Comparison of ENCODE assay signal across 8 cellular contexts in the genomic region with DNA sequence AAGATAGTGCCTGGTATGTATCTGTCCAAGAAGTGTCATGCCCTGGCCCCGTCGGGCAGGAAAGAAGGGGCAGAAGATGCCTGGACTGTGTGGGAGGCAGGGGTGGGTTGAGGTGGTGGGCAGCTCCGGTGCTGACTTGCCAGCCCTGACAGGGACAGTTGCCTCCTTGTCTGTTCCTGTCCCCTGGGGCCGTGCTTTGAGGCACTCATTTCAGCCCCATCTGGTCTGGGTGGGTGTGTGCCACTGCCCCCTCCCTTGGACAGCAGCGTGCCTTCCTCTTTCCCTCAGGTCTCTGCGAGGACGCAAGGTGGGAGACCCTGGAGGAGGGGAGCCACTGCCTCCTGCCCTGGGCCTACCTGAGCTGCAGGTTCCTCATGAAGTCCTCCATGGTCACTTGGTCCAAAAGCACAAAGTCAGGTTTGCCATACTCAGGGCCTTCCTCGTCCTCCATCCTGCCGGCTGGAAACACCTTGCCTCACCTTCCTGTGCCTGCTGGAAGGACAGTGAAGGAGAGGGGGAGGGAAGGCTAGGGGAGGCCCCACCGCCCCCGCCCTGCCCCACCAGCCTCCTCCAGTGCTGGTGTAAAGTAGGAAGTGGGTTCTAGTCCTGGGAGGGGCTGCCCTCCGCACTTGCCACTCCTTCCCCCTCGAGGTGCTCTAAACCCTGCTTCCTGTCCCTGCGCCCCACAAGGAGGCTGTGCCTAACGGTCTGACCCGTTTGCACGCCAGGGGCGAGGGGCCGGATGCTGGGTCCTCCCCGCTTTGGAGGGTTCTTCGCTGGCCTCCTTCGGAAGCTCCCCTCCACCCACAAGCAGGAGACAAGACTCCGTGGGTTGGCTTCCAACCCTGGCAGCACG. TPM values are rescaled to one million over a fixed set of nuclear protein-coding genes. Genes with fewer than 3 reads are reported as not detected.
DNase-seq lines count a peak whose midpoint lies in the region; FAIRE-seq and TF ChIP-seq lines count a peak whose summit lies in the region.

Gene MYO1G (minus strand): TSS at position 505 of the 856 bp plus-strand sequence. CDS start 54 bp downstream, at position 451.

- H3K27ac ChIP-seq in GM23248 (peak within 1 kb of the TSS; percentile 49), kidney (ENCODE audit: low read depth in 2 of 2, low read length in 2 of 2) (peak within 1 kb of the TSS in 1 of 2 donors; percentile 8)

- intact Hi-C loops in kidney (cut with DNase I), result no loop called here

- H3K9me2 ChIP-seq in GM23248 (ENCODE audit: insufficient read depth), result no peaks in the 10 kb centered on the region

- H3K9me3 ChIP-seq in GM23248 (ENCODE audit: low read depth) (no peaks in the 10 kb centered on the region), kidney (ENCODE audit: control insufficient read depth in 1 of 2, low read length in 2 of 2) (no peaks in the 10 kb centered on the region), BE2C (no peaks in the 10 kb centered on the region)

- in situ Hi-C loops in GM23248 (cut with MboI), result no loop called here

- H3K36me3 ChIP-seq in GM23248 (ENCODE audit: low read depth) (peaks cover 13% of the 10 kb centered on the region), kidney (ENCODE audit: control insufficient read depth in 1 of 2, insufficient read depth in 2 of 2, low read length in 2 of 2) (peaks cover 5 to 22% of the 10 kb centered on the region in 2 donors), BE2C (peaks cover 32% of the 10 kb centered on the region)

- peaks cover 34% of the 10 kb centered on the region for H3F3A ChIP-seq in GM23248 (ENCODE audit: insufficient read depth)

- 92 to 94% methylated on average over 23 to 24 of the region's 24 CpGs for WGBS in GM23248 (ENCODE audit: low coverage in 1 of 2, low lambda C conversion rate in 2 of 2, missing lambda C conversion rate in 2 of 2), 2 experiments

- H3K9ac ChIP-seq in GM23248 (0 out of 2 replicates have a peak within 1 kb of the TSS, but pooled peaks have one; percentile 5), kidney (ENCODE audit: low read length in 2 of 2) (no peak within 1 kb of the TSS)

- TF ChIP-seq CTCF in kidney (IDR thresholded peaks at IDR 0.05; ENCODE audit: borderline replicate concordance, extremely low read depth, insufficient read depth) (no peak), BE2C (IDR thresholded peaks at IDR 0.05; ENCODE audit: low read depth, low read length) (no peak)

- H3K4me1 ChIP-seq in GM23248 (ENCODE audit: insufficient read depth) (peaks cover 18% of the 10 kb centered on the region), kidney (ENCODE audit: control insufficient read depth in 1 of 2, insufficient read depth in 1 of 2, low read depth in 1 of 2, low read length in 2 of 2) (peaks cover 0 to 5% of the 10 kb centered on the region in 2 donors), BE2C (peaks cover 4% of the 10 kb centered on the region; the same call in 1 of the 2 replicates)

- H3K79me2 ChIP-seq in GM23248 (ENCODE audit: insufficient read depth), result peaks cover under 1% of the 10 kb centered on the region; the same call in 1 of the 2 replicates

- no peaks in the 10 kb centered on the region for H4K20me1 ChIP-seq in GM23248 (ENCODE audit: insufficient read depth)

- no peaks in the 10 kb centered on the region for H3K27me3 ChIP-seq in GM23248 (replicated peaks; ENCODE audit: insufficient read depth)
- no peaks in the 10 kb centered on the region for H3K27me3 ChIP-seq in BE2C

- FAIRE-seq in kidney (lab: Jason Lieb, UNC), result no peak

- no peak within 1 kb of the TSS for H3K4me3 ChIP-seq in GM23248
- H3K4me3 ChIP-seq in kidney (ENCODE audit: low read length in 2 of 2), result no peak within 1 kb of the TSS
- no peak within 1 kb of the TSS for H3K4me3 ChIP-seq in BE2C (ENCODE audit: low read depth, low read length)

- H3K4me2 ChIP-seq in GM23248 (ENCODE audit: unreplicated experiment), result no peak within 1 kb of the TSS

- H2AFZ ChIP-seq in GM23248, result no peak within 1 kb of the TSS

- DNase-seq in GF-D8 (lab: John Stamatoyannopoulos, UW) (peak; percentile 95), GM23248 (no peak), NK-92 (lab: John Stamatoyannopoulos, UW; ENCODE audit: unreplicated experiment) (peak; percentile 32), activated T-cell treated with anti-CD3 and anti-CD28 coated beads for 48 hours (ENCODE audit: low read depth) (peak; percentile 86), kidney (peak; percentile 86), NCI-H2029 treated with DMSO at 0.1 percent for 48 hours (lab: John Stamatoyannopoulos, UW) (no peak), BE2C (no peak)
- peak; percentile 68 to 70 for DNase-seq in stimulated activated CD8-positive, alpha-beta memory T cell treated with anti-CD3 and anti-CD28 coated beads, Interleukin-2, amount 100 ng/mL, for 1 hour (ENCODE audit: low read depth in 2 of 2)

RNA-seq across cellular contexts. Expression of gene MYO1G, which starts in this region (rescaled TPM):
- total RNA-seq in GM23248 (2014; rRNA removed; shearing (Covaris generic)), result not detected in 2 replicates
- polyA plus RNA-seq in GM23248 (2016; fragmentation: Nextera tagmentation; extraction: Ambion mirVana), result 0.14 TPM in 1 of 2 replicates, not detected in the other
- total RNA-seq in kidney, result 14.3 TPM
- 0.60 TPM for polyA plus RNA-seq in kidney (ENCODE audit: insufficient read depth, low read depth, low replicate concordance)
- polyA plus RNA-seq in BE2C (2012; ENCODE audit: insufficient read depth, insufficient read length, low read depth), result not detected

Comparison
In these comparisons a context has a peak if more than half of its experiments do, and no peak if none do; other contexts are left out.
1. RNA of gene MYO1G (total RNA-seq): 14.3 TPM in kidney (single experiment); not detected in GM23248; every median in the first group is over 10 times any median in the second.
2. DNase-seq: peak in GF-D8 (single experiment), NK-92 (single experiment), activated T-cell treated with anti-CD3 and anti-CD28 coated beads for 48 hours (single experiment), kidney (single experiment) and stimulated activated CD8-positive, alpha-beta memory T cell treated with anti-CD3 and anti-CD28 coated beads, Interleukin-2, amount 100 ng/mL, for 1 hour (2 of 2); none in GM23248 (single experiment), NCI-H2029 treated with DMSO at 0.1 percent for 48 hours (single experiment) and BE2C (single experiment).